ENCODE assay signal across 8 cellular contexts in the genomic region with DNA sequence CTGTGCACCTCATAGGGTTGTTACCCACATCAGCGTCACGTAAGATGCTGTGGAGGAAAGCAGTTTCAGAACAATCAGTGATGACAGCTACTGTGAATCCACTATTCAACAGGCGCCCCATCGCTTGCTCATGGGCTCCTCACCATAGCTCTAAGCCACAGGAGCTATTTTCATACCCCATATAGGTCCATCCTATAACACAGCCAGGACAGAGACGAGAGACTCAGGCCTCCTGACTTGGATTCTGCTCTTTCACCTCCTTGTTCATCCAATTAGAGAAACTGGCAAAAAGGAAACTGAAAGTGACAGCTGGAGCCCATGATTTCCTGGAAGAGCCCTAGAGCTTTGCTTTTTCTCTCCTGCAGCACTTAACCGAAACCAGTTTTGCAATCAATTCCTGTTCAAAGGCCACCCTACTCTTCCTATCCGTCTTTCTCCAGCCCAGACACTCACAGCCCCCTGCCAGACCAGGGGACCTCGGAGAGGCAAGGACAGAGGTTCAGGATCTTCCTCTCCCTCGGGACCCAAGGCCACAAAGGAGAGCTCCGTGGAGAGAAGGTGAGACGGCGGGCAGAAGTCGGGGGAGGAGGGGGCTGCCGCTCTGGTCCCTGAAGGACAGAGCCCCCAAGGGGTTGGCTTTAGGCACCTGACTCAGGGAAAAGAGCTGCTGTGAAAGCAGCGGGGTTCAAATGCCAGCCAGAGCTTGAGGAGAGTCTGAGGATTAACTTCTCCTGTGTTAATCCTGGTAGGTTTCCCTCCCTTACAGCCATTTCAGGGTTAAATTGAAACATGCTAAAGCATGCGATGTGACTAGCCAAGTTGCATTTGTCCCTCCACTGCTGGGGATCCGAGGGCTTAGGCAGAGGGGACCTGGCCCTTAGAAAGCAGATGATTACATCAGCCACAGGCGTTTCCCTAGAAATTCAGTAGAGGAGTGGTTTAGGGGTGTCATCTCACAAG. TPM values are rescaled to one million over a fixed set of nuclear protein-coding genes. Genes with fewer than 3 reads are reported as not detected.
DNase-seq lines count a peak whose midpoint lies in the region; ATAC-seq and TF ChIP-seq lines count a peak whose summit lies in the region.

A gene with protein sequence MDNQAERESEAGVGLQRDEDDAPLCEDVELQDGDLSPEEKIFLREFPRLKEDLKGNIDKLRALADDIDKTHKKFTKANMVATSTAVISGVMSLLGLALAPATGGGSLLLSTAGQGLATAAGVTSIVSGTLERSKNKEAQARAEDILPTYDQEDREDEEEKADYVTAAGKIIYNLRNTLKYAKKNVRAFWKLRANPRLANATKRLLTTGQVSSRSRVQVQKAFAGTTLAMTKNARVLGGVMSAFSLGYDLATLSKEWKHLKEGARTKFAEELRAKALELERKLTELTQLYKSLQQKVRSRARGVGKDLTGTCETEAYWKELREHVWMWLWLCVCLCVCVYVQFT (plus strand): TSS at position 381 of the 960 bp plus-strand sequence. CDS start 7,980 bp downstream, outside the sequence.

- peak; percentile 79 for ATAC-seq in CD4-positive, alpha-beta T cell (ENCODE audit: poor library complexity)
- ATAC-seq in GM21515 (IDR thresholded peaks at IDR 0.05; ENCODE audit: unreplicated experiment) (peak; percentile 58), GM21526 (IDR thresholded peaks at IDR 0.05; ENCODE audit: low FRiP score, unreplicated experiment) (no peak)
- ATAC-seq in activated CD8-positive, alpha-beta T cell treated with anti-CD3 and anti-CD28 coated beads, Interleukin-2, amount 10 ng/mL, durations not matched to agents 7 days and 5 days: peak; percentile 76

- peaks cover 42% of the 10 kb centered on the region for H3K36me3 Mint-ChIP-seq in CD4-positive, alpha-beta T cell (ENCODE audit: low read depth)
- H3K36me3 Mint-ChIP-seq in activated CD8-positive, alpha-beta T cell treated with anti-CD3 and anti-CD28 coated beads, Interleukin-2, amount 10 ng/mL, durations not matched to agents 7 days and 5 days (ENCODE audit: low read depth): peaks cover 40% of the 10 kb centered on the region

- peak; percentile 24 to 59 (median 41) for DNase-seq in CD4-positive, alpha-beta T cell
- DNase-seq in NCI-H226 (peak; percentile 6), mucosa of gallbladder (ENCODE audit: low spot score) (peak; percentile 65)
- DNase-seq in activated CD8-positive, alpha-beta T cell treated with anti-CD3 and anti-CD28 coated beads, Interleukin-2, amount 10 ng/mL, durations not matched to agents 7 days and 5 days: peak; percentile 82
- DNase-seq in stimulated activated naive CD4-positive, alpha-beta T cell treated with Interleukin-2 at 50 U/mL for 16 hours (lab: John Stamatoyannopoulos, UW): peak; percentile 65

- no peaks in the 10 kb centered on the region for H3K9me3 Mint-ChIP-seq in CD4-positive, alpha-beta T cell
- H3K9me3 Mint-ChIP-seq in activated CD8-positive, alpha-beta T cell treated with anti-CD3 and anti-CD28 coated beads, Interleukin-2, amount 10 ng/mL, durations not matched to agents 7 days and 5 days (ENCODE audit: insufficient read depth): no peaks in the 10 kb centered on the region

- H3K27ac Mint-ChIP-seq in CD4-positive, alpha-beta T cell: peak within 1 kb of the TSS; percentile 98
- H3K27ac Mint-ChIP-seq in activated CD8-positive, alpha-beta T cell treated with anti-CD3 and anti-CD28 coated beads, Interleukin-2, amount 10 ng/mL, durations not matched to agents 7 days and 5 days: peak within 1 kb of the TSS; percentile 99

- peak within 1 kb of the TSS; percentile 100 for H3K4me3 Mint-ChIP-seq in CD4-positive, alpha-beta T cell
- H3K4me3 Mint-ChIP-seq in activated CD8-positive, alpha-beta T cell treated with anti-CD3 and anti-CD28 coated beads, Interleukin-2, amount 10 ng/mL, durations not matched to agents 7 days and 5 days: peak within 1 kb of the TSS; percentile 99

- no peaks in the 10 kb centered on the region for H3K27me3 Mint-ChIP-seq in CD4-positive, alpha-beta T cell
- no peaks in the 10 kb centered on the region for H3K27me3 Mint-ChIP-seq in activated CD8-positive, alpha-beta T cell treated with anti-CD3 and anti-CD28 coated beads, Interleukin-2, amount 10 ng/mL, durations not matched to agents 7 days and 5 days (ENCODE audit: low read depth)

- H3K27ac ChIP-seq in CD4-positive, alpha-beta T cell (ENCODE audit: low read depth, low read length): peak within 1 kb of the TSS; percentile 98

- CTCF ChIA-PET in CD4-positive, alpha-beta T cell (lab: Charles Lee): interaction anchor here (1.0 to 2.0 kb wide), 3 partner anchors 12 to 418 kb away, joined by 4 to 7 read pairs (median 7); no protein-coding TSS in a partner anchor
- CTCF ChIA-PET in activated CD8-positive, alpha-beta T cell treated with anti-CD3 and anti-CD28 coated beads, Interleukin-2, amount 10 ng/mL, durations not matched to agents 7 days and 5 days (lab: Charles Lee): interaction anchor here (0.6 to 2.6 kb wide), 7 partner anchors 8 to 30 kb away, joined by 3 to 9 read pairs (median 4); no protein-coding TSS in a partner anchor

- H3K36me3 ChIP-seq in endocrine pancreas (ENCODE audit: control insufficient read depth, insufficient read depth, low read length): no peaks in the 10 kb centered on the region

- H3K4me3 ChIP-seq in endocrine pancreas (ENCODE audit: control insufficient read depth, insufficient read depth, low read length): peak within 1 kb of the TSS; percentile 92

- peaks cover 47% of the 10 kb centered on the region for H3K4me1 Mint-ChIP-seq in CD4-positive, alpha-beta T cell (ENCODE audit: low read depth)
- peaks cover 37% of the 10 kb centered on the region for H3K4me1 Mint-ChIP-seq in activated CD8-positive, alpha-beta T cell treated with anti-CD3 and anti-CD28 coated beads, Interleukin-2, amount 10 ng/mL, durations not matched to agents 7 days and 5 days (ENCODE audit: low read depth)

- intact Hi-C loops in CD4-positive, alpha-beta T cell (cut with DNase I, micrococcal nuclease): loop anchor here in 1 of 2 experiments (1.0 to 5.0 kb wide), 2 partner anchors 12 to 49 kb away; no protein-coding TSS in a partner anchor

- no peaks in the 10 kb centered on the region for H3K9me3 ChIP-seq in CD4-positive, alpha-beta T cell (ENCODE audit: control insufficient read depth, low read length)
- no peaks in the 10 kb centered on the region for H3K9me3 ChIP-seq in endocrine pancreas (ENCODE audit: control insufficient read depth, low read length)

- peak within 1 kb of the TSS; percentile 94 for H3K9ac ChIP-seq in endocrine pancreas (ENCODE audit: control insufficient read depth, insufficient read depth, low read length)

- TF ChIP-seq CTCF in CD4-positive, alpha-beta T cell (IDR thresholded peaks at IDR 0.05): no peak

- no peaks in the 10 kb centered on the region for H3K27me3 ChIP-seq in CD4-positive, alpha-beta T cell (ENCODE audit: control insufficient read depth, insufficient read depth, low read length)
- H3K27me3 ChIP-seq in endocrine pancreas (ENCODE audit: control insufficient read depth, insufficient read depth, low read length): no peaks in the 10 kb centered on the region

- H3K4me1 ChIP-seq in endocrine pancreas (ENCODE audit: control insufficient read depth, insufficient read depth, low read length): no peaks in the 10 kb centered on the region

- POLR2A ChIA-PET in CD4-positive, alpha-beta T cell (lab: Charles Lee): interaction anchor here (0.6 to 2.9 kb wide), 24 partner anchors 9 to 881 kb away, joined by 3 to 72 read pairs (median 4); a partner anchor contains a TSS
- POLR2A ChIA-PET in activated CD8-positive, alpha-beta T cell treated with anti-CD3 and anti-CD28 coated beads, Interleukin-2, amount 10 ng/mL, durations not matched to agents 7 days and 5 days (lab: Charles Lee): interaction anchor here (0.6 to 3.1 kb wide), 25 partner anchors 8 to 591 kb away, joined by 3 to 29 read pairs (median 4); a partner anchor contains a TSS

RNA-seq across cellular contexts. Expression of the gene that starts here (rescaled TPM):
- total RNA-seq in CD4-positive, alpha-beta T cell: 10 to 100 TPM; 39.3 TPM
- 10 to 100 TPM; 62.3 to 63.2 TPM for total RNA-seq in activated CD8-positive, alpha-beta T cell treated with anti-CD3 and anti-CD28 coated beads, Interleukin-2, amount 10 ng/mL, durations not matched to agents 7 days and 5 days
- 27.0 TPM for total RNA-seq in mucosa of gallbladder

Comparison
In these comparisons a context has a peak if more than half of its experiments do, and no peak if none do; other contexts are left out.
1. DNase-seq: peak in every context shown above with its lines; median percentile 82 in activated CD8-positive, alpha-beta T cell treated with anti-CD3 and anti-CD28 coated beads, Interleukin-2, amount 10 ng/mL, durations not matched to agents 7 days and 5 days; 65 in mucosa of gallbladder; 65 in stimulated activated naive CD4-positive, alpha-beta T cell treated with Interleukin-2 at 50 U/mL for 16 hours; 41 in CD4-positive, alpha-beta T cell; 6 in NCI-H226.